In genomic region chr2:174338626-174339570, GRCh38 we compare ENCODE assay signal across 1 cellular context.
TF ChIP-seq lines count a peak whose summit lies in the region.

No MANE protein-coding gene starts in this region.

TF ChIP-seq in K562, 482 proteins besides CTCF, POLR2A, EP300 and RAD21:
- TF ChIP-seq SFPQ (IDR thresholded peaks at IDR 0.05; ENCODE audit: low read depth, low read length) (no peak), TEAD4 (IDR thresholded peaks at IDR 0.05; ENCODE audit: low read length) (no peak), TEAD4 (CRISPR knock-in tag; IDR thresholded peaks at IDR 0.05; ENCODE audit: borderline replicate concordance) (no peak), ZNF764 (CRISPR knock-in tag; IDR thresholded peaks at IDR 0.05; ENCODE audit: low read depth) (no peak), BMI1 (IDR thresholded peaks at IDR 0.05; ENCODE audit: low read length) (0 out of 2 replicates have a peak, but pooled peaks have one; percentile 9), TFAM (CRISPR knock-in tag; conservative IDR thresholded peaks at IDR 0.05) (no peak), CBX2 (IDR thresholded peaks at IDR 0.05; ENCODE audit: insufficient read depth, low read length, poor library complexity, severe bottlenecking) (peak; percentile 18), ZNF785 (CRISPR knock-in tag; IDR thresholded peaks at IDR 0.05) (no peak), ZFP36 (IDR thresholded peaks at IDR 0.05; ENCODE audit: low read depth, low read length, partially characterized antibody) (peak; percentile 2)
